28 cellular contexts compared by ENCODE assay signal in genomic region chr7:150346922-150347321, GRCh38. TPM values are rescaled to one million over a fixed set of nuclear protein-coding genes. Genes with fewer than 3 reads are reported as not detected.
"Had no signal": no experiment of that assay in that cellular context is flagged by ENCODE, and none has a peak within 500 bp of the region (broad histone marks: within the 10 kb centered on the region; RNA-seq: fewer than 3 reads in every experiment).

No MANE protein-coding gene starts in this region.

- H3K4me3 ChIP-seq: body of pancreas, breast epithelium, SJCRH30, SK-N-MC had no signal

- H3K9me3 ChIP-seq: body of pancreas had no signal

- H3K4me1 ChIP-seq: breast epithelium, SJCRH30 had no signal

- FAIRE-seq: astrocyte, TTC549 had no signal

- DNase-seq: activated CD4-positive, alpha-beta T cell treated with anti-CD3 and anti-CD28 coated beads, Interleukin-2, amount 10 ng/mL, durations not matched to agents 24 days and 14 days; activated CD4-positive, alpha-beta T cell treated with anti-CD3 and anti-CD28 coated beads, Interleukin-2, amount 50 U/mL, for 4 hours; activated CD8-positive, alpha-beta T cell treated with anti-CD3 and anti-CD28 coated beads for 36 hours; activated gamma-delta T cell; activated naive CD4-positive, alpha-beta T cell treated with Interleukin-2 at 50 U/mL for 16 hours; activated naive CD8-positive, alpha-beta T cell treated with anti-CD3 and anti-CD28 coated beads, Interleukin-2, amount 10 ng/mL, durations not matched to agents 7 days and 5 days; activated T-cell treated with anti-CD3 and anti-CD28 coated beads, Interleukin-2, amount 50 U/mL, for 72 hours; amygdala; body of pancreas; cerebellar nuclear complex; MM.1S; MV-4-11; NCI-H1092; NCI-H1436 treated with DMSO at 0.1 percent for 48 hours; NCI-H1694 treated with DMSO at 0.1 percent for 48 hours; NCI-H2029; NCI-H345; SHP77; SJCRH30 had no signal

- H3K36me3 ChIP-seq: breast epithelium, SJCRH30 had no signal

- ATAC-seq: activated CD8-positive, alpha-beta T cell treated with anti-CD3 and anti-CD28 coated beads for 36 hours; activated T-cell treated with anti-CD3 and anti-CD28 coated beads, Interleukin-2, amount 50 U/mL, for 72 hours; activated T-helper 17 cell treated with anti-CD3 and anti-CD28 coated beads, Interleukin-2, amount 50 U/mL, for 72 hours; body of pancreas; Panc1 had no signal

- H3K27me3 ChIP-seq: body of pancreas, breast epithelium, SJCRH30 had no signal

- H3K27ac ChIP-seq: body of pancreas, breast epithelium, SJCRH30, SK-N-MC had no signal

RNA-seq across cellular contexts. Expression of gene RARRES2, which starts 5.5 kb away (rescaled TPM):
- total RNA-seq: activated CD4-positive, alpha-beta T cell treated with anti-CD3 and anti-CD28 coated beads, Interleukin-2, amount 10 ng/mL, durations not matched to agents 24 days and 14 days; activated CD8-positive, alpha-beta memory T cell treated with anti-CD3 and anti-CD28 coated beads for 36 hours; activated CD8-positive, alpha-beta T cell treated with anti-CD3 and anti-CD28 coated beads for 36 hours; activated naive CD8-positive, alpha-beta T cell treated with anti-CD3 and anti-CD28 coated beads, Interleukin-2, amount 10 ng/mL, durations not matched to agents 7 days and 5 days; activated T-cell treated with anti-CD3 and anti-CD28 coated beads, Interleukin-2, amount 50 U/mL, for 72 hours; activated T-helper 17 cell treated with anti-CD3 and anti-CD28 coated beads, Interleukin-2, amount 50 U/mL, for 72 hours; NCI-H460 had no signal

RNA-seq across cellular contexts. Expression of gene ACTR3C, which starts 23.6 kb away (rescaled TPM):
- total RNA-seq: LHCN-M2, NCI-H460 had no signal

RNA-seq across cellular contexts. Expression of gene LRRC61, which starts 23.8 kb away (rescaled TPM):
- total RNA-seq: LHCN-M2, SJCRH30 had no signal
